In the genomic region with DNA sequence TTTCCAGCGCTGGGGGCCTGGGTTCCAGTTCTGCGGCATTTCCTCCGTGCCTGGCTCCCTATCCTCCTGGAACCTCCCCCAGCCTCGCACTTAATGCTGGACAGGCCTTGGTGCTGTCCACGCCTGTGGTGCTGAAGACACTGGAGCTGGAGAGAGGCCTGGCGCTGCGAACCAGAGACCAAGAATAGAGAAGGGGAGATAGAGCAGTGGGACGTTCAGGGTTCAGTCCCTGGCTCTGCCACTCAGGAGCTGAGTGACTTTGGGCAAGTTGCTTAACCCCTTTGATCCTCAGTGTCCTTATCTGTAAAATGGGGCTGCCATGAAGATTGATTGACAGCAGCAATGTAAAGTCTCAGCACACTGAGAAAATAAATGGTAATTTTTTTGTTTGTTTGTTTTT, we compare ENCODE assay signal across 1 cellular context.
TF ChIP-seq lines count a peak whose summit lies in the region.

No MANE protein-coding gene starts in this region.

TF ChIP-seq in HepG2, 621 proteins besides CTCF, POLR2A, EP300 and RAD21 (continued from another document and continues in another):
- TF ChIP-seq, protein P1, sequence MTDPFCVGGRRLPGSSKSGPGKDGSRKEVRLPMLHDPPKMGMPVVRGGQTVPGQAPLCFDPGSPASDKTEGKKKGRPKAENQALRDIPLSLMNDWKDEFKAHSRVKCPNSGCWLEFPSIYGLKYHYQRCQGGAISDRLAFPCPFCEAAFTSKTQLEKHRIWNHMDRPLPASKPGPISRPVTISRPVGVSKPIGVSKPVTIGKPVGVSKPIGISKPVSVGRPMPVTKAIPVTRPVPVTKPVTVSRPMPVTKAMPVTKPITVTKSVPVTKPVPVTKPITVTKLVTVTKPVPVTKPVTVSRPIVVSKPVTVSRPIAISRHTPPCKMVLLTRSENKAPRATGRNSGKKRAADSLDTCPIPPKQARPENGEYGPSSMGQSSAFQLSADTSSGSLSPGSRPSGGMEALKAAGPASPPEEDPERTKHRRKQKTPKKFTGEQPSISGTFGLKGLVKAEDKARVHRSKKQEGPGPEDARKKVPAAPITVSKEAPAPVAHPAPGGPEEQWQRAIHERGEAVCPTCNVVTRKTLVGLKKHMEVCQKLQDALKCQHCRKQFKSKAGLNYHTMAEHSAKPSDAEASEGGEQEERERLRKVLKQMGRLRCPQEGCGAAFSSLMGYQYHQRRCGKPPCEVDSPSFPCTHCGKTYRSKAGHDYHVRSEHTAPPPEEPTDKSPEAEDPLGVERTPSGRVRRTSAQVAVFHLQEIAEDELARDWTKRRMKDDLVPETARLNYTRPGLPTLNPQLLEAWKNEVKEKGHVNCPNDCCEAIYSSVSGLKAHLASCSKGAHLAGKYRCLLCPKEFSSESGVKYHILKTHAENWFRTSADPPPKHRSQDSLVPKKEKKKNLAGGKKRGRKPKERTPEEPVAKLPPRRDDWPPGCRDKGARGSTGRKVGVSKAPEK (CRISPR knock-in tag; IDR thresholded peaks at IDR 0.05; ENCODE audit: borderline replicate concordance): no peak
- TF ChIP-seq ZNF326 (CRISPR knock-in tag; IDR thresholded peaks at IDR 0.05; ENCODE audit: borderline replicate concordance) (no peak), ZNF343 (CRISPR knock-in tag; IDR thresholded peaks at IDR 0.05) (peak; percentile 62; the same call in 1 of the 2 replicates), ZNF232 (CRISPR knock-in tag; IDR thresholded peaks at IDR 0.05; ENCODE audit: borderline replicate concordance) (peak; percentile 99), MTA3 (CRISPR knock-in tag; IDR thresholded peaks at IDR 0.05) (peak; percentile 94), HCFC1 (IDR thresholded peaks at IDR 0.05; ENCODE audit: low read depth, low read length) (no peak), SYNCRIP (IDR thresholded peaks at IDR 0.05; ENCODE audit: insufficient read depth, low read depth, low read length) (no peak), ISX (CRISPR knock-in tag; conservative IDR thresholded peaks at IDR 0.05) (peak; percentile 98), TCF7L2 (IDR thresholded peaks at IDR 0.05; ENCODE audit: low read depth, low read length) (no peak), KDM1A (CRISPR knock-in tag; IDR thresholded peaks at IDR 0.05) (peak; percentile 80; the same call in 1 of the 2 replicates), TBL1XR1 (IDR thresholded peaks at IDR 0.05; ENCODE audit: borderline replicate concordance, low read length, partially characterized antibody) (no peak), ESRRA (CRISPR knock-in tag; IDR thresholded peaks at IDR 0.05; ENCODE audit: low read depth) (no peak), MTF1 (CRISPR knock-in tag; IDR thresholded peaks at IDR 0.05) (peak; percentile 86), ZNF879 (CRISPR knock-in tag; IDR thresholded peaks at IDR 0.05) (peak; percentile 84; the same call in 1 of the 2 replicates), ZNF674 (CRISPR knock-in tag; IDR thresholded peaks at IDR 0.05; ENCODE audit: low read depth) (no peak), RBM39 (IDR thresholded peaks at IDR 0.05; ENCODE audit: low read depth, low read length, poor library complexity, severe bottlenecking) (no peak), ZMYM3 (CRISPR knock-in tag; IDR thresholded peaks at IDR 0.05) (0 out of 2 replicates have a peak, but pooled peaks have one; percentile 48), ZNF10 (CRISPR knock-in tag; IDR thresholded peaks at IDR 0.05; ENCODE audit: borderline replicate concordance, low read depth) (no peak), POLR2AphosphoS2 (IDR thresholded peaks at IDR 0.05; ENCODE audit: low read depth, low read length) (no peak), RBM22 (optimal IDR thresholded peaks at IDR 0.05; ENCODE audit: low read length) (no peak), U2AF2 (IDR thresholded peaks at IDR 0.05; ENCODE audit: low read depth, low read length) (no peak), RBAK (CRISPR knock-in tag; IDR thresholded peaks at IDR 0.05) (no peak), ZSCAN12 (CRISPR knock-in tag; IDR thresholded peaks at IDR 0.05) (peak; percentile 96), ZNF7 (CRISPR knock-in tag; IDR thresholded peaks at IDR 0.05) (peak; percentile 80)
- TF ChIP-seq, protein P2, sequence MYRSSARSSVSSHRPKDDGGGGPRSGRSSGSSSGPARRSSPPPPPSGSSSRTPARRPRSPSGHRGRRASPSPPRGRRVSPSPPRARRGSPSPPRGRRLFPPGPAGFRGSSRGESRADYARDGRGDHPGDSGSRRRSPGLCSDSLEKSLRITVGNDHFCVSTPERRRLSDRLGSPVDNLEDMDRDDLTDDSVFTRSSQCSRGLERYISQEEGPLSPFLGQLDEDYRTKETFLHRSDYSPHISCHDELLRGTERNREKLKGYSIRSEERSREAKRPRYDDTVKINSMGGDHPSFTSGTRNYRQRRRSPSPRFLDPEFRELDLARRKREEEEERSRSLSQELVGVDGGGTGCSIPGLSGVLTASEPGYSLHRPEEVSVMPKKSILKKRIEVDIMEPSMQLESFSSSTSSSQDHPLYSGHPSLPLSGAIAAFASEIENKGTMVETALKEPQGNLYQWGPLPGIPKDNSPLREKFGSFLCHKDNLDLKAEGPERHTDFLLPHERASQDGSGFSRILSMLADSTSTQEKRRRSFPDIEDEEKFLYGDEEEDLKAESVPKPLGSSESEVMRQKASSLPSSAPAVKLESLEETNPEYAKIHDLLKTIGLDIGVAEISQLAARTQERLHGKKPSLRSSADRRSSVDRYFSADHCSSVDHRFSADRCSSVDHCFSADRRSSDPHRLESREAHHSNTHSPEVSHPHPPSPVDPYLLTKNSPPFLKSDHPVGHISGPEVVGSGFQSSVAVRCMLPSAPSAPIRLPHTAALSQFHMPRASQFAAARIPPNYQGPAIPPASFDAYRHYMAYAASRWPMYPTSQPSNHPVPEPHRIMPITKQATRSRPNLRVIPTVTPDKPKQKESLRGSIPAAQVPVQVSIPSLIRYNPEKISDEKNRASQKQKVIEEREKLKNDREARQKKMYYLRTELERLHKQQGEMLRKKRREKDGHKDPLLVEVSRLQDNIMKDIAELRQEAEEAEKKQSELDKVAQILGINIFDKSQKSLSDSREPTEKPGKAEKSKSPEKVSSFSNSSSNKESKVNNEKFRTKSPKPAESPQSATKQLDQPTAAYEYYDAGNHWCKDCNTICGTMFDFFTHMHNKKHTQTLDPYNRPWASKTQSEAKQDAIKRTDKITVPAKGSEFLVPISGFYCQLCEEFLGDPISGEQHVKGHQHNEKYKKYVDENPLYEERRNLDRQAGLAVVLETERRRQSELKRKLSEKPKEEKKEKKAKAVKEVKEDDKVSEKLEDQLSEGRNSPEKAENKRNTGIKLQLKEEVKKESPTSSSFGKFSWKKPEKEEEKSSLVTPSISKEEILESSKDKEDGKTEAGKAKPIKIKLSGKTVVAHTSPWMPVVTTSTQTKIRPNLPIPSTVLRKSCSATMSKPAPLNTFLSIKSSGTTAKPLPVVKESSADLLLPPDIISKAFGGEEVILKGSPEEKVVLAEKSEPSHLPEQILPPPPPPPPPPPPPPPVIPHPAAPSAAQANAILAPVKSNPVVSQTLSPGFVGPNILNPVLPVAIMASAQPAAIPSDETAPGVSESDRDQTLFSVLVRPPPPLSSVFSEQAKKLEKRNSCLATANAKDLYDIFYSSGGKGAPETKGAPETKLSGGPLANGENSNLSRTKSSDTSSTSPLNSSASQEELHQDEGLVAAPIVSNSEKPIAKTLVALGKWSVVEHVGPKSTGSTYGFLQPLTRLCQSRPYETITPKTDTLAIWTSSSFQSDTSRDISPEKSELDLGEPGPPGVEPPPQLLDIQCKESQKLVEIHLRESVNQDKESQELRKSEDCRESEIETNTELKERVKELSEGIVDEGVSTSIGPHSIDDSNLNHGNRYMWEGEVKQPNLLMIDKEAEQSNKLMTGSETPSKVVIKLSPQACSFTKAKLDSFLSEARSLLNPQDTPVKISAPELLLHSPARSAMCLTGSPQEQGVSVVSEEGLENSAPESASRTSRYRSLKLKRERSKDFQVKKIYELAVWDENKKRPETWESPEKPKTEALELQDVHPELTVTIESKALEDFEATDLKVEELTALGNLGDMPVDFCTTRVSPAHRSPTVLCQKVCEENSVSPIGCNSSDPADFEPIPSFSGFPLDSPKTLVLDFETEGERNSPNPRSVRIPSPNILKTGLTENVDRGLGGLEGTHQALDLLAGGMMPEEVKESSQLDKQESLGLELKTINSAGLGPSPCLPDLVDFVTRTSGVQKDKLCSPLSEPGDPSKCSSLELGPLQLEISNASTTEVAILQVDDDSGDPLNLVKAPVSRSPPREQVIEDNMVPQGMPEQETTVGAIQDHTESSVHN (CRISPR knock-in tag; IDR thresholded peaks at IDR 0.05): no peak; the same call in 1 of the 2 replicates
- TF ChIP-seq, protein P3, sequence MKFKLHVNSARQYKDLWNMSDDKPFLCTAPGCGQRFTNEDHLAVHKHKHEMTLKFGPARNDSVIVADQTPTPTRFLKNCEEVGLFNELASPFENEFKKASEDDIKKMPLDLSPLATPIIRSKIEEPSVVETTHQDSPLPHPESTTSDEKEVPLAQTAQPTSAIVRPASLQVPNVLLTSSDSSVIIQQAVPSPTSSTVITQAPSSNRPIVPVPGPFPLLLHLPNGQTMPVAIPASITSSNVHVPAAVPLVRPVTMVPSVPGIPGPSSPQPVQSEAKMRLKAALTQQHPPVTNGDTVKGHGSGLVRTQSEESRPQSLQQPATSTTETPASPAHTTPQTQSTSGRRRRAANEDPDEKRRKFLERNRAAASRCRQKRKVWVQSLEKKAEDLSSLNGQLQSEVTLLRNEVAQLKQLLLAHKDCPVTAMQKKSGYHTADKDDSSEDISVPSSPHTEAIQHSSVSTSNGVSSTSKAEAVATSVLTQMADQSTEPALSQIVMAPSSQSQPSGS (CRISPR knock-in tag; IDR thresholded peaks at IDR 0.05): peak; percentile 87
- TF ChIP-seq, protein P4, sequence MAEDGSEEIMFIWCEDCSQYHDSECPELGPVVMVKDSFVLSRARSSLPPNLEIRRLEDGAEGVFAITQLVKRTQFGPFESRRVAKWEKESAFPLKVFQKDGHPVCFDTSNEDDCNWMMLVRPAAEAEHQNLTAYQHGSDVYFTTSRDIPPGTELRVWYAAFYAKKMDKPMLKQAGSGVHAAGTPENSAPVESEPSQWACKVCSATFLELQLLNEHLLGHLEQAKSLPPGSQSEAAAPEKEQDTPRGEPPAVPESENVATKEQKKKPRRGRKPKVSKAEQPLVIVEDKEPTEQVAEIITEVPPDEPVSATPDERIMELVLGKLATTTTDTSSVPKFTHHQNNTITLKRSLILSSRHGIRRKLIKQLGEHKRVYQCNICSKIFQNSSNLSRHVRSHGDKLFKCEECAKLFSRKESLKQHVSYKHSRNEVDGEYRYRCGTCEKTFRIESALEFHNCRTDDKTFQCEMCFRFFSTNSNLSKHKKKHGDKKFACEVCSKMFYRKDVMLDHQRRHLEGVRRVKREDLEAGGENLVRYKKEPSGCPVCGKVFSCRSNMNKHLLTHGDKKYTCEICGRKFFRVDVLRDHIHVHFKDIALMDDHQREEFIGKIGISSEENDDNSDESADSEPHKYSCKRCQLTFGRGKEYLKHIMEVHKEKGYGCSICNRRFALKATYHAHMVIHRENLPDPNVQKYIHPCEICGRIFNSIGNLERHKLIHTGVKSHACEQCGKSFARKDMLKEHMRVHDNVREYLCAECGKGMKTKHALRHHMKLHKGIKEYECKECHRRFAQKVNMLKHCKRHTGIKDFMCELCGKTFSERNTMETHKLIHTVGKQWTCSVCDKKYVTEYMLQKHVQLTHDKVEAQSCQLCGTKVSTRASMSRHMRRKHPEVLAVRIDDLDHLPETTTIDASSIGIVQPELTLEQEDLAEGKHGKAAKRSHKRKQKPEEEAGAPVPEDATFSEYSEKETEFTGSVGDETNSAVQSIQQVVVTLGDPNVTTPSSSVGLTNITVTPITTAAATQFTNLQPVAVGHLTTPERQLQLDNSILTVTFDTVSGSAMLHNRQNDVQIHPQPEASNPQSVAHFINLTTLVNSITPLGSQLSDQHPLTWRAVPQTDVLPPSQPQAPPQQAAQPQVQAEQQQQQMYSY (CRISPR knock-in tag; IDR thresholded peaks at IDR 0.05): peak; percentile 69; the same call in 1 of the 2 replicates
- TF ChIP-seq, protein P5, sequence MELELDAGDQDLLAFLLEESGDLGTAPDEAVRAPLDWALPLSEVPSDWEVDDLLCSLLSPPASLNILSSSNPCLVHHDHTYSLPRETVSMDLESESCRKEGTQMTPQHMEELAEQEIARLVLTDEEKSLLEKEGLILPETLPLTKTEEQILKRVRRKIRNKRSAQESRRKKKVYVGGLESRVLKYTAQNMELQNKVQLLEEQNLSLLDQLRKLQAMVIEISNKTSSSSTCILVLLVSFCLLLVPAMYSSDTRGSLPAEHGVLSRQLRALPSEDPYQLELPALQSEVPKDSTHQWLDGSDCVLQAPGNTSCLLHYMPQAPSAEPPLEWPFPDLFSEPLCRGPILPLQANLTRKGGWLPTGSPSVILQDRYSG (CRISPR knock-in tag; IDR thresholded peaks at IDR 0.05): peak; percentile 95
- TF ChIP-seq, protein P6, sequence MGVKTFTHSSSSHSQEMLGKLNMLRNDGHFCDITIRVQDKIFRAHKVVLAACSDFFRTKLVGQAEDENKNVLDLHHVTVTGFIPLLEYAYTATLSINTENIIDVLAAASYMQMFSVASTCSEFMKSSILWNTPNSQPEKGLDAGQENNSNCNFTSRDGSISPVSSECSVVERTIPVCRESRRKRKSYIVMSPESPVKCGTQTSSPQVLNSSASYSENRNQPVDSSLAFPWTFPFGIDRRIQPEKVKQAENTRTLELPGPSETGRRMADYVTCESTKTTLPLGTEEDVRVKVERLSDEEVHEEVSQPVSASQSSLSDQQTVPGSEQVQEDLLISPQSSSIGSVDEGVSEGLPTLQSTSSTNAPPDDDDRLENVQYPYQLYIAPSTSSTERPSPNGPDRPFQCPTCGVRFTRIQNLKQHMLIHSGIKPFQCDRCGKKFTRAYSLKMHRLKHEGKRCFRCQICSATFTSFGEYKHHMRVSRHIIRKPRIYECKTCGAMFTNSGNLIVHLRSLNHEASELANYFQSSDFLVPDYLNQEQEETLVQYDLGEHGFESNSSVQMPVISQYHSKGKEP (CRISPR knock-in tag; IDR thresholded peaks at IDR 0.05): peak; percentile 98
- TF ChIP-seq, protein P7, sequence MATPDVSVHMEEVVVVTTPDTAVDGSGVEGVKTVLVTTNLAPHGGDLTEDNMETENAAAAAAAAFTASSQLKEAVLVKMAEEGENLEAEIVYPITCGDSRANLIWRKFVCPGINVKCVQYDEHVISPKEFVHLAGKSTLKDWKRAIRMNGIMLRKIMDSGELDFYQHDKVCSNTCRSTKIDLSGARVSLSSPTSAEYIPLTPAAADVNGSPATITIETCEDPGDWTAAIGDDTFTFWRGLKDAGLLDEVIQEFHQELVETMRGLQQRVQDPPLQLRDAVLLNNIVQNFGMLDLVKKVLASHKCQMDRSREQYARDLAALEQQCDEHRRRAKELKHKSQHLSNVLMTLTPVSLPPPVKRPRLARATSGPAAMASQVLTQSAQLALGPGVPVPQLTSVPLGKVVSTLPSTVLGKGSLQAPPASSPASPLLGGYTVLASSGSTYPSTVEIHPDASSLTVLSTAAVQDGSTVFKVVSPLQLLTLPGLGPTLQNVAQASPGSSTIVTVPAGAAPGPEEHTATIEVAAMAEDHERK (CRISPR knock-in tag; IDR thresholded peaks at IDR 0.05; ENCODE audit: low read depth): no peak
- TF ChIP-seq, protein P8, sequence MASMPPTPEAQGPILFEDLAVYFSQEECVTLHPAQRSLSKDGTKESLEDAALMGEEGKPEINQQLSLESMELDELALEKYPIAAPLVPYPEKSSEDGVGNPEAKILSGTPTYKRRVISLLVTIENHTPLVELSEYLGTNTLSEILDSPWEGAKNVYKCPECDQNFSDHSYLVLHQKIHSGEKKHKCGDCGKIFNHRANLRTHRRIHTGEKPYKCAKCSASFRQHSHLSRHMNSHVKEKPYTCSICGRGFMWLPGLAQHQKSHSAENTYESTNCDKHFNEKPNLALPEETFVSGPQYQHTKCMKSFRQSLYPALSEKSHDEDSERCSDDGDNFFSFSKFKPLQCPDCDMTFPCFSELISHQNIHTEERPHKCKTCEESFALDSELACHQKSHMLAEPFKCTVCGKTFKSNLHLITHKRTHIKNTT (CRISPR knock-in tag; IDR thresholded peaks at IDR 0.05): no peak
